Comparison of ENCODE assay signal across 8 cellular contexts in the genomic region with DNA sequence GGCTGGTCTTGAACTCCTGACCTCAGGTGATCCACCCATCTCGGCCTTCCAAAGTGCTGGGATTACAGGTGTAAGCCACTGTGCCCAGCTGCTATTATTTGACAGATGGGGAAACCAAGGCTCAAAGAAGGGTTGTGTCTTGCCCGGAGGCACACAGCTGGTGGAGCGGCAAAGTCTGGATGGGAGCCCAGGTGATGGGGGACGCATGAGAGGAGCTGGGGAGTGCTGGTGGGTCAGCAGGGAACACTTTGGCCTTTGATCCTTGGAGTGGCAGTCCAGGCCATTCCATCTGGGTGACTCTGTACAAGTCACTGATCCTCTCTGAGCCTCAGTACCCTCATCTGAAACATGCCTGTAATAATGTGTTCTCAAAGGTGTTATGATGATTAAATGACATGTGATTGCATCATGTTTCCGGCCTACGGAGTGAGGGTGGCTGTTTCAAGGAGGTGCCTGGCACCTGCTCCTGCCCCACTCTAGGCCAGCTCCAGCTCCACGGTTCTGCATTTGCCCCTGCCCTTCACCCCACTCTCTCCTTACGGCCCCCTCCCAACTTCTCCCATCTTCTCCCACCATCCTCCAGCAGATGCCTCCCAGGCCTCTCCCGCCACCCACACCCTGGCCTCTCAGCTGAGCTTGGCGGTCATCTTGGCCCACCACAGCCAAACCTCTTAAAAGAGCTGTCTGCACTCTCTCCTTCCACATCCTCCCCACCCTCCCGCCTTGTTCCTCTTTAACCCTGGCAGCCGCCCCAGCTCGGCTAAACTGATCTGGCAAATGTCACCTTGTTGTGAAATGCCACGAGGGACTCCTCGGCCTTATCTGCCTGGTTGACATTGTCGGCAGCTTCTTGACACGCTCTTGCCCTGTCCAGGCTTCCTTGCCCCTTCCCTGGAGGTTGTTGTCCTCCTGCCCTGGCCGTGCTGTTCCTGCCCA. TPM values are rescaled to one million over a fixed set of nuclear protein-coding genes. Genes with fewer than 3 reads are reported as not detected.
DNase-seq lines count a peak whose midpoint lies in the region; ATAC-seq and TF ChIP-seq lines count a peak whose summit lies in the region.

No MANE protein-coding gene starts in this region.

- no peaks in the 10 kb centered on the region for H3K9me3 ChIP-seq in mucosa of descending colon
- no peaks in the 10 kb centered on the region for H3K9me3 ChIP-seq in vagina

- no peak for TF ChIP-seq POLR2A in vagina (IDR thresholded peaks at IDR 0.05)

- H3K4me1 ChIP-seq in mucosa of descending colon (ENCODE audit: low read depth) (peaks cover 3% of the 10 kb centered on the region), vagina (peaks cover 60% of the 10 kb centered on the region)

- no peaks in the 10 kb centered on the region for H3K27me3 ChIP-seq in vagina

- no peak overlapping the region for H3K4me3 ChIP-seq in mucosa of descending colon
- H3K4me3 ChIP-seq in vagina: no peak overlapping the region

- peak; percentile 35 for DNase-seq in GM10248 (ENCODE audit: extremely low spot score)
- peak; percentile 52 to 64 for DNase-seq in SHP77 (lab: John Stamatoyannopoulos, UW)
- DNase-seq in caudate nucleus (lab: John Stamatoyannopoulos, UW): peak in 2 of 61 donors; percentile 22 to 24
- DNase-seq in mucosa of descending colon: peak; percentile 59 to 73 (median 61)
- no peak for DNase-seq in vagina (ENCODE audit: extremely low spot score in 2 of 2)
- no peak for DNase-seq in H4 (ENCODE audit: low spot score)

- CTCF ChIA-PET in GM10248 (lab: Yijun Ruan, JAX): interaction anchor here (0.7 to 7.1 kb wide), 14 partner anchors 8 to 161 kb away, joined by 3 to 59 read pairs (median 7); partner anchors contain the start of genes LMAN2 and PDLIM7

- ATAC-seq in mucosa of descending colon (peak; percentile 53), HG03521 (IDR thresholded peaks at IDR 0.05; ENCODE audit: unreplicated experiment) (no peak), GM18858 (IDR thresholded peaks at IDR 0.05; ENCODE audit: unreplicated experiment) (no peak)

- no peaks in the 10 kb centered on the region for H3K36me3 ChIP-seq in mucosa of descending colon (ENCODE audit: low read depth)
- H3K36me3 ChIP-seq in vagina: no peaks in the 10 kb centered on the region

- H3K27ac ChIP-seq in caudate nucleus (ENCODE audit: low read depth, low read length): peak overlapping the region; percentile 3
- H3K27ac ChIP-seq in vagina: peak overlapping the region; percentile 53

- TF ChIP-seq CTCF in GM10248 (IDR thresholded peaks at IDR 0.05; ENCODE audit: control extremely low read depth, extremely low read depth, low read depth, missing control alignments) (no peak), mucosa of descending colon (IDR thresholded peaks at IDR 0.05) (no peak), vagina (IDR thresholded peaks at IDR 0.05) (no peak)

- POLR2A ChIA-PET in GM10248 (lab: Yijun Ruan, JAX): interaction anchor here (0.6 kb wide), 1 partner anchor 8 kb away, joined by 6 read pairs; no protein-coding TSS in a partner anchor

- intact Hi-C loops in mucosa of descending colon (cut with DNase I, micrococcal nuclease): no loop called here
- intact Hi-C loops in vagina (cut with DNase I): no loop called here

RNA-seq across cellular contexts. Expression of gene DBN1, which starts 5.5 kb away (rescaled TPM):
- total RNA-seq in mucosa of descending colon (10 to 100 TPM; 12.1 to 61.8 (median 17.2) TPM), vagina (69.0 TPM)
- total RNA-seq in H4 (2014; rRNA removed; shearing (Covaris generic)): 140 and 153 TPM in 2 replicates

RNA-seq across cellular contexts. Expression of gene PDLIM7, which starts 18.4 kb away (rescaled TPM):
- total RNA-seq in mucosa of descending colon: 100 to 1,000 TPM in 1 of 3 donors, 10 to 100 TPM in 2; 12.9 to 333 (median 54.0) TPM
- 118 TPM for total RNA-seq in vagina
- total RNA-seq in H4 (2014; rRNA removed; shearing (Covaris generic)): 127 and 138 TPM in 2 replicates

RNA-seq across cellular contexts. Expression of gene DOK3, which starts 30.6 kb away (rescaled TPM):
- 10 to 100 TPM in 1 of 3 donors, 1 to 10 TPM in 2; 3.7 to 10.3 (median 8.4) TPM for total RNA-seq in mucosa of descending colon
- 12.0 TPM for total RNA-seq in vagina
- total RNA-seq in H4 (2014; rRNA removed; shearing (Covaris generic)): 0.08 and 1.1 TPM in 2 replicates

RNA-seq across cellular contexts. Expression of gene PRR7, which starts 32.4 kb away (rescaled TPM):
- total RNA-seq in mucosa of descending colon (1 to 10 TPM; 1.1 to 1.2 (median 1.2) TPM), vagina (1.2 TPM)
- total RNA-seq in H4 (2014; rRNA removed; shearing (Covaris generic)): 28.6 and 33.7 TPM in 2 replicates

RNA-seq across cellular contexts. Expression of gene DDX41, which starts 37.8 kb away (rescaled TPM):
- total RNA-seq in mucosa of descending colon (10 to 100 TPM; 65.3 to 79.2 (median 79.0) TPM), vagina (125 TPM)
- 106 and 122 TPM in 2 replicates for total RNA-seq in H4 (2014; rRNA removed; shearing (Covaris generic))

Comparison
In these comparisons a context has a peak if more than half of its experiments do, and no peak if none do; other contexts are left out.
1. DNase-seq: peak in GM10248 (single experiment), SHP77 (2 of 2) and mucosa of descending colon (3 of 3); none in vagina (0 of 2) and H4 (single experiment).